14 cellular contexts compared by ENCODE assay signal in genomic region chr9:16247188-16247875, GRCh38.
A peak's percentile ranks its signal among the peaks of the same experiment; 100 is the strongest.
DNase-seq lines count a peak whose midpoint lies in the region; ATAC-seq and TF ChIP-seq lines count a peak whose summit lies in the region.
"Had no signal": no experiment of that assay in that cellular context is flagged by ENCODE, and none has a peak within 500 bp of the region (broad histone marks: within the 10 kb centered on the region; RNA-seq: fewer than 3 reads in every experiment).

No MANE protein-coding gene starts in this region.

- DNase-seq in GM04503 (ENCODE audit: low read depth) (peak; percentile 73), RKO (ENCODE audit: low spot score) (peak; percentile 86), fibroblast of peridontal ligament (ENCODE audit: extremely low read depth) (peak; percentile 66), gastrocnemius medialis (peak in 1 of 2 donors; percentile 23), NCI-H2171 treated with DMSO at 0.1 percent for 48 hours (lab: John Stamatoyannopoulos, UW) (no peak), cerebellar nuclear complex (lab: John Stamatoyannopoulos, UW) (no peak), HUDEP-2 (lab: John Stamatoyannopoulos, UW; ENCODE audit: unreplicated experiment in 76 of 76) (no peak)
- DNase-seq: activated CD4-positive, alpha-beta T cell treated with anti-CD3 and anti-CD28 coated beads for 48 hours; body of pancreas; CD4-positive, alpha-beta memory T cell; NCI-H2227 treated with DMSO at 0.1 percent for 48 hours; stomach; T-helper 17 cell had no signal

- in situ Hi-C loops in gastrocnemius medialis (cut with MboI; ENCODE audit: low sequenced_read_pairs in 4 of 4) = no loop called here

- peak; percentile 33 to 74 for ATAC-seq in gastrocnemius medialis
- no peak for ATAC-seq in GM18858 (IDR thresholded peaks at IDR 0.05; ENCODE audit: unreplicated experiment)
- ATAC-seq: body of pancreas, T-helper 17 cell had no signal

- H3K27ac ChIP-seq in gastrocnemius medialis = no peak overlapping the region
- H3K27ac ChIP-seq: body of pancreas, stomach had no signal

- H3K4me1 ChIP-seq in gastrocnemius medialis = peaks cover 0 to 3% of the 10 kb centered on the region in 2 donors
- H3K4me1 ChIP-seq: body of pancreas had no signal

- TF ChIP-seq POLR2A in gastrocnemius medialis (IDR thresholded peaks at IDR 0.05) = no peak

- H3K36me3 ChIP-seq in gastrocnemius medialis = no peaks in the 10 kb centered on the region
- H3K36me3 ChIP-seq: stomach had no signal

- H3K9me3 ChIP-seq in gastrocnemius medialis = no peaks in the 10 kb centered on the region
- H3K9me3 ChIP-seq: body of pancreas, stomach had no signal

- intact Hi-C loops in gastrocnemius medialis (cut with DNase I; ENCODE audit: low total_unique reads) = no loop called here

- TF ChIP-seq CTCF in gastrocnemius medialis (IDR thresholded peaks at IDR 0.05 in 4 of 5, conservative IDR thresholded peaks at IDR 0.05 in 1 of 5) = no peak

- H3K27me3 ChIP-seq in gastrocnemius medialis = no peaks in the 10 kb centered on the region
- H3K27me3 ChIP-seq: body of pancreas, stomach had no signal

- H3K4me3 ChIP-seq in gastrocnemius medialis = no peak overlapping the region
- H3K4me3 ChIP-seq: body of pancreas, stomach had no signal

Comparison
In these comparisons a context has a peak if more than half of its experiments do, and no peak if none do; other contexts are left out.
1. DNase-seq: peak in GM04503 (single experiment), RKO (single experiment) and fibroblast of peridontal ligament (single experiment); none in NCI-H2171 treated with DMSO at 0.1 percent for 48 hours (single experiment), cerebellar nuclear complex (0 of 2) and HUDEP-2 (0 of 76).